Comparison of ENCODE assay signal across 20 cellular contexts in genomic region chr5:12772276-12772675, GRCh38.
DNase-seq lines count a peak whose midpoint lies in the region.
"Had no signal": no experiment of that assay in that cellular context is flagged by ENCODE, and none has a peak within 500 bp of the region (broad histone marks: within the 10 kb centered on the region; RNA-seq: fewer than 3 reads in every experiment).

No MANE protein-coding gene starts in this region.

- H3K4me1 ChIP-seq in mesendoderm (ENCODE audit: control insufficient read depth, low read depth, low read length), result no peaks in the 10 kb centered on the region
- H3K4me1 ChIP-seq: BE2C, Peyer's patch had no signal

- no peak overlapping the region for H4K8ac ChIP-seq in mesendoderm (ENCODE audit: low read depth, low read length)

- H3K27me3 ChIP-seq in mesendoderm (ENCODE audit: insufficient read depth, low read length, poor library complexity), result no peaks in the 10 kb centered on the region
- H3K27me3 ChIP-seq: BE2C, MG63, Peyer's patch had no signal

- H3K79me1 ChIP-seq in mesendoderm (ENCODE audit: low read length), result no peaks in the 10 kb centered on the region

- no peak overlapping the region for H2AK5ac ChIP-seq in mesendoderm (ENCODE audit: low read length)

- H2BK15ac ChIP-seq in mesendoderm (replicated peaks; ENCODE audit: low read depth), result no peak overlapping the region

- H3K4me3 ChIP-seq in mesendoderm (ENCODE audit: low read length), result no peak overlapping the region
- H3K4me3 ChIP-seq: MG63, Peyer's patch had no signal

- no peak overlapping the region for H3K56ac ChIP-seq in mesendoderm (ENCODE audit: low read length)

- H2BK120ac ChIP-seq in mesendoderm (ENCODE audit: low read depth, low read length), result no peak overlapping the region

- no peak overlapping the region for H3K4me2 ChIP-seq in mesendoderm (ENCODE audit: low read length)

- WGBS in mesendoderm (ENCODE audit: extremely low coverage, insufficient coverage, low lambda C conversion rate), result no CpG with 5 or more reads among the region's 4 CpGs

- no peak overlapping the region for H3K18ac ChIP-seq in mesendoderm (ENCODE audit: low read length)

- no peak overlapping the region for H3K9ac ChIP-seq in mesendoderm (ENCODE audit: low read length)

- H3K79me2 ChIP-seq in mesendoderm (ENCODE audit: control insufficient read depth, insufficient read depth, low read length), result no peaks in the 10 kb centered on the region

- no peak overlapping the region for H3K27ac ChIP-seq in mesendoderm (ENCODE audit: low read depth, low read length)
- H3K27ac ChIP-seq: Peyer's patch had no signal

- H3K23ac ChIP-seq in mesendoderm (ENCODE audit: low read length), result no peak overlapping the region

- H4K5ac ChIP-seq in mesendoderm (ENCODE audit: low read length), result no peak overlapping the region

- peak; percentile 63 for DNase-seq in Daoy (ENCODE audit: low read depth)
- peak; percentile 28 for DNase-seq in M059J (ENCODE audit: low read depth)
- DNase-seq in SW480 (ENCODE audit: low spot score), result peak; percentile 22
- DNase-seq in mesendoderm, result peak; percentile 31
- DNase-seq in NCI-H2029 (lab: John Stamatoyannopoulos, UW), result no peak
- no peak for DNase-seq in activated T-cell treated with anti-CD3 and anti-CD28 coated beads, Interleukin-2, amount 50 U/mL, for 1 hour
- no peak for DNase-seq in NCI-H128 (lab: John Stamatoyannopoulos, UW; ENCODE audit: unreplicated experiment)
- DNase-seq: BE2C; GOT3; Karpas-422; MG63; NCI-H1417 treated with DMSO at 0.1 percent for 48 hours; NCI-H187 treated with DMSO at 0.1 percent for 48 hours; NCI-H2227 treated with DMSO at 0.1 percent for 48 hours; NCI-H510A treated with DMSO at 0.1 percent for 48 hours; NCI-H774; NK-92 treated with Interleukin-12 subunit alpha and Interleukin-12 subunit beta, amount 100 ng/mL, for 24 hours; Peyer's patch; Right ventricle myocardium superior; T-helper 17 cell had no signal

- no peaks in the 10 kb centered on the region for H3K36me3 ChIP-seq in mesendoderm (ENCODE audit: control insufficient read depth, insufficient read depth, low read length)
- H3K36me3 ChIP-seq: BE2C, MG63, Peyer's patch had no signal

- no peak overlapping the region for H2BK5ac ChIP-seq in mesendoderm (ENCODE audit: low read length)

- no peak overlapping the region for H3K4ac ChIP-seq in mesendoderm (ENCODE audit: low read depth, low read length)

Comparison
In these comparisons a context has a peak if more than half of its experiments do, and no peak if none do; other contexts are left out.
1. DNase-seq: peak in Daoy (single experiment), M059J (single experiment), SW480 (single experiment) and mesendoderm (single experiment); none in NCI-H2029 (single experiment), activated T-cell treated with anti-CD3 and anti-CD28 coated beads, Interleukin-2, amount 50 U/mL, for 1 hour (single experiment) and NCI-H128 (single experiment).